ENCODE assay signal across 8 cellular contexts in the genomic region with DNA sequence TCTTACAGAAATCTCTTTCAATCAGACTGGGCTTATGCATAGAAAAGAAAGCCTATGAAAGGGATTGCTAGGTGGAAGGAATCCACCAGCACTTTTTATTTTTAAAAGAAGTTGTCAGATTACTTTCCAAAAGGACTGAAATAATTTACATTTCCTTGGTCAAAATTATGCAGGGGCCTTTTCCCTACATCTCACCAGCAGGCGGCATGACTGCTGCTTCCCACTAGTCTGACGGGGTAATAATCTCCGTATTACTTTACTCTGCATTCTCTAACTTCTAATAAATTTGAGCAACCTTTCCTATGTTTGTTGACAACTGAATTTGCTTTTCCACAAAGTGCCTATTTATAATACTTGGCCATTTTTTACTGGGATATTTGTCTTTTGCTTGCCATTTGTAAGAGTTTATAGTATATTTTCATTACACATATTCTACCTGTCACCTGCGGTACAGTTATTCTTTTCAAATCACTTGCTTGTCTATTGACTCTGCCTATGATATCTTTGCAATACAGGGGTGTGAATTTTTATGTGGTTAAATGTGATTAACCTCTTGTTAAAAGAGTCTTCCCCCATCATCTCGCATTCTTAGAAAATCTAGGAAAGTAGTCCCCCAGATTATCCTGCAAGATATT. TPM values are rescaled to one million over a fixed set of nuclear protein-coding genes. Genes with fewer than 3 reads are reported as not detected.
DNase-seq lines count a peak whose midpoint lies in the region; ATAC-seq and TF ChIP-seq lines count a peak whose summit lies in the region.

No MANE protein-coding gene starts in this region.

- no peak overlapping the region for H3K27ac Mint-ChIP-seq in WTC11

- DNase-seq in AG09309 (ENCODE audit: low read depth) (no peak), GM12865 (ENCODE audit: low read depth) (peak; percentile 15), RPMI8226 (peak; percentile 20), hepatic stellate cell (ENCODE audit: low spot score) (peak; percentile 34), amniotic stem cell (lab: John Stamatoyannopoulos, UW) (no peak), WTC11 (ENCODE audit: low spot score) (no peak), SK-N-DZ (ENCODE audit: low spot score) (no peak)

- CTCF ChIA-PET in WTC11 (lab: Charles Lee), result no interaction called here

- POLR2A ChIA-PET in WTC11 (lab: Charles Lee), result no interaction called here

- H3K4me3 ChIP-seq in AG09309 (ENCODE audit: control insufficient read depth, low read depth, low read length), result no peak overlapping the region
- no peak overlapping the region for H3K4me3 ChIP-seq in GM12865 (ENCODE audit: low read depth, low read length)

- no peaks in the 10 kb centered on the region for H3K27me3 Mint-ChIP-seq in WTC11 (ENCODE audit: low read depth)

- ATAC-seq in WTC11, result no peak
- ATAC-seq in HG03139 (IDR thresholded peaks at IDR 0.05; ENCODE audit: unreplicated experiment), result no peak

- peaks cover 11% of the 10 kb centered on the region for H3K4me1 Mint-ChIP-seq in WTC11

- H3K36me3 Mint-ChIP-seq in WTC11, result peaks cover 4% of the 10 kb centered on the region; the same call in 1 of the 2 replicates

- peak; percentile 48 for TF ChIP-seq CTCF in AG09309 (IDR thresholded peaks at IDR 0.05; ENCODE audit: control insufficient read depth, insufficient read depth, low read depth, low read length, missing control alignments)
- TF ChIP-seq CTCF in GM12865 (IDR thresholded peaks at IDR 0.05; ENCODE audit: insufficient read depth, low read depth, low read length, missing control alignments), result peak; percentile 57
- TF ChIP-seq CTCF in WTC11 (IDR thresholded peaks at IDR 0.05), result no peak

- H3K4me3 Mint-ChIP-seq in WTC11, result no peak overlapping the region

- peaks cover 13% of the 10 kb centered on the region for H3K9me3 Mint-ChIP-seq in WTC11

TF ChIP-seq in WTC11, 78 proteins besides CTCF, POLR2A, EP300 and RAD21:
- TF ChIP-seq KAT7 (CRISPR knock-in tag; IDR thresholded peaks at IDR 0.05; ENCODE audit: borderline replicate concordance) (no peak), MYBL2 (CRISPR knock-in tag; IDR thresholded peaks at IDR 0.05) (no peak), ESRRA (CRISPR knock-in tag; IDR thresholded peaks at IDR 0.05; ENCODE audit: borderline replicate concordance) (no peak), CREB1 (CRISPR knock-in tag; IDR thresholded peaks at IDR 0.05) (no peak), NR3C1 (CRISPR knock-in tag; conservative IDR thresholded peaks at IDR 0.05; ENCODE audit: low read depth) (no peak), ZNF138 (CRISPR knock-in tag; conservative IDR thresholded peaks at IDR 0.05) (no peak)
- TF ChIP-seq, protein P1, sequence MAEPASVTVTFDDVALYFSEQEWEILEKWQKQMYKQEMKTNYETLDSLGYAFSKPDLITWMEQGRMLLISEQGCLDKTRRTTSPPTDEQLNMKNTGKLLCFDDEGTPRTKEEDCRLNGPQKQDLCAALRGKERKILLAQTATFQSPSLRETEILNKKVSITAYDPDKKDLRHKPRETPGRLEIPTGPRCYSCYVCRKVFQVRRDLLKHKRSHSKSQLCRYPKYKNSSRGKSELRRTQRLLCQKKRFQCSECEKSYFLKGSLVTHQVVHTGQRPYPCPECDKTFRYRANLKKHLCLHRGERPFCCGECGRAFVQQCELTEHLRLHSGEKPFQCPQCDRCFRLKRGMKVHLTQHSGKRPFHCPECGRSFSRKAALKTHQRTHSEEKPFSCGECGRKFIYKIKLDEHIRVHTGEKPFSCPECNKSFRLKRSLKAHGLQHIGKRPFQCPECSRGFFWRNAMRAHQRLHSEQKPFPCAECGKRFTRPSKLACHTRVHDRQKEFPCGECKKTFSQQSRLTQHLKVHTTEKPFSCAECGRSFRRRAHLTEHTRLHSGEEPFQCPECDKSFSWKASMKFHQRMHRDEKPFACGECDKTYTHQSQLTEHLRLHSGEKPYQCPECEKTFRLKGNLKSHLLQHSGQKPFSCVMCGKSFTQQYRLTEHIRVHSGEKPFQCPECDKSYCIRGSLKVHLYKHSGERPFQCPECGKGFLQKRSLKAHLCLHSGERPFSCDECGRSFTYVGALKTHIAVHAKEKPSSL (CRISPR knock-in tag; conservative IDR thresholded peaks at IDR 0.05), result no peak
- TF ChIP-seq, protein P2, sequence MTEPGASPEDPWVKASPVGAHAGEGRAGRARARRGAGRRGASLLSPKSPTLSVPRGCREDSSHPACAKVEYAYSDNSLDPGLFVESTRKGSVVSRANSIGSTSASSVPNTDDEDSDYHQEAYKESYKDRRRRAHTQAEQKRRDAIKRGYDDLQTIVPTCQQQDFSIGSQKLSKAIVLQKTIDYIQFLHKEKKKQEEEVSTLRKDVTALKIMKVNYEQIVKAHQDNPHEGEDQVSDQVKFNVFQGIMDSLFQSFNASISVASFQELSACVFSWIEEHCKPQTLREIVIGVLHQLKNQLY (CRISPR knock-in tag; IDR thresholded peaks at IDR 0.05), result no peak
- TF ChIP-seq, protein P3, sequence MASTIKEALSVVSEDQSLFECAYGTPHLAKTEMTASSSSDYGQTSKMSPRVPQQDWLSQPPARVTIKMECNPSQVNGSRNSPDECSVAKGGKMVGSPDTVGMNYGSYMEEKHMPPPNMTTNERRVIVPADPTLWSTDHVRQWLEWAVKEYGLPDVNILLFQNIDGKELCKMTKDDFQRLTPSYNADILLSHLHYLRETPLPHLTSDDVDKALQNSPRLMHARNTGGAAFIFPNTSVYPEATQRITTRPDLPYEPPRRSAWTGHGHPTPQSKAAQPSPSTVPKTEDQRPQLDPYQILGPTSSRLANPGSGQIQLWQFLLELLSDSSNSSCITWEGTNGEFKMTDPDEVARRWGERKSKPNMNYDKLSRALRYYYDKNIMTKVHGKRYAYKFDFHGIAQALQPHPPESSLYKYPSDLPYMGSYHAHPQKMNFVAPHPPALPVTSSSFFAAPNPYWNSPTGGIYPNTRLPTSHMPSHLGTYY (CRISPR knock-in tag; IDR thresholded peaks at IDR 0.05), result no peak

RNA-seq across cellular contexts. Expression of a gene that starts 51.9 kb away (rescaled TPM):
- total RNA-seq in WTC11 (2021), result 18.3 to 20.4 TPM (median 19.7 TPM) in 3 replicates
- 23.4 and 28.2 TPM in 2 replicates for polyA plus RNA-seq in SK-N-DZ (2014; cell fraction: cytosol; rRNA removed)
- 43.6 and 45.9 TPM in 2 replicates for polyA plus RNA-seq in SK-N-DZ (2014; cell fraction: nucleus; rRNA removed)

Comparison
In these comparisons a context has a peak if more than half of its experiments do, and no peak if none do; other contexts are left out.
1. DNase-seq: peak in GM12865 (single experiment), RPMI8226 (single experiment) and hepatic stellate cell (single experiment); none in AG09309 (single experiment), amniotic stem cell (single experiment), WTC11 (single experiment) and SK-N-DZ (single experiment).